ENCODE assay signal across 1 cellular context in genomic region chr16:56919099-56919800, GRCh38.
TF ChIP-seq lines count a peak whose summit lies in the region.

No MANE protein-coding gene starts in this region.

TF ChIP-seq in HepG2, 621 proteins besides CTCF, POLR2A, EP300 and RAD21 (continued from another document and continues in another):
- TF ChIP-seq ZNF609 (CRISPR knock-in tag; IDR thresholded peaks at IDR 0.05; ENCODE audit: borderline replicate concordance), result peak; percentile 88; the same call in 1 of the 2 replicates
- TF ChIP-seq, protein P1, sequence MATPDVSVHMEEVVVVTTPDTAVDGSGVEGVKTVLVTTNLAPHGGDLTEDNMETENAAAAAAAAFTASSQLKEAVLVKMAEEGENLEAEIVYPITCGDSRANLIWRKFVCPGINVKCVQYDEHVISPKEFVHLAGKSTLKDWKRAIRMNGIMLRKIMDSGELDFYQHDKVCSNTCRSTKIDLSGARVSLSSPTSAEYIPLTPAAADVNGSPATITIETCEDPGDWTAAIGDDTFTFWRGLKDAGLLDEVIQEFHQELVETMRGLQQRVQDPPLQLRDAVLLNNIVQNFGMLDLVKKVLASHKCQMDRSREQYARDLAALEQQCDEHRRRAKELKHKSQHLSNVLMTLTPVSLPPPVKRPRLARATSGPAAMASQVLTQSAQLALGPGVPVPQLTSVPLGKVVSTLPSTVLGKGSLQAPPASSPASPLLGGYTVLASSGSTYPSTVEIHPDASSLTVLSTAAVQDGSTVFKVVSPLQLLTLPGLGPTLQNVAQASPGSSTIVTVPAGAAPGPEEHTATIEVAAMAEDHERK (CRISPR knock-in tag; IDR thresholded peaks at IDR 0.05; ENCODE audit: low read depth), result no peak
- TF ChIP-seq, protein P2, sequence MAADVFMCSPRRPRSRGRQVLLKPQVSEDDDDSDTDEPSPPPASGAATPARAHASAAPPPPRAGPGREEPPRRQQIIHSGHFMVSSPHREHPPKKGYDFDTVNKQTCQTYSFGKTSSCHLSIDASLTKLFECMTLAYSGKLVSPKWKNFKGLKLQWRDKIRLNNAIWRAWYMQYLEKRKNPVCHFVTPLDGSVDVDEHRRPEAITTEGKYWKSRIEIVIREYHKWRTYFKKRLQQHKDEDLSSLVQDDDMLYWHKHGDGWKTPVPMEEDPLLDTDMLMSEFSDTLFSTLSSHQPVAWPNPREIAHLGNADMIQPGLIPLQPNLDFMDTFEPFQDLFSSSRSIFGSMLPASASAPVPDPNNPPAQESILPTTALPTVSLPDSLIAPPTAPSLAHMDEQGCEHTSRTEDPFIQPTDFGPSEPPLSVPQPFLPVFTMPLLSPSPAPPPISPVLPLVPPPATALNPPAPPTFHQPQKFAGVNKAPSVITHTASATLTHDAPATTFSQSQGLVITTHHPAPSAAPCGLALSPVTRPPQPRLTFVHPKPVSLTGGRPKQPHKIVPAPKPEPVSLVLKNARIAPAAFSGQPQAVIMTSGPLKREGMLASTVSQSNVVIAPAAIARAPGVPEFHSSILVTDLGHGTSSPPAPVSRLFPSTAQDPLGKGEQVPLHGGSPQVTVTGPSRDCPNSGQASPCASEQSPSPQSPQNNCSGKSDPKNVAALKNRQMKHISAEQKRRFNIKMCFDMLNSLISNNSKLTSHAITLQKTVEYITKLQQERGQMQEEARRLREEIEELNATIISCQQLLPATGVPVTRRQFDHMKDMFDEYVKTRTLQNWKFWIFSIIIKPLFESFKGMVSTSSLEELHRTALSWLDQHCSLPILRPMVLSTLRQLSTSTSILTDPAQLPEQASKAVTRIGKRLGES (CRISPR knock-in tag; IDR thresholded peaks at IDR 0.05; ENCODE audit: borderline replicate concordance), result no peak
- TF ChIP-seq MAFG (CRISPR knock-in tag; IDR thresholded peaks at IDR 0.05), result no peak
- no peak; the same call in none of the 2 replicates for TF ChIP-seq IRX3 (CRISPR knock-in tag; IDR thresholded peaks at IDR 0.05; ENCODE audit: borderline replicate concordance, low read depth)
- 0 out of 2 replicates have a peak, but pooled peaks have one; percentile 53 for TF ChIP-seq ZNF616 (CRISPR knock-in tag; IDR thresholded peaks at IDR 0.05; ENCODE audit: low read depth)
- peak; percentile 63 for TF ChIP-seq JARID2 (CRISPR knock-in tag; IDR thresholded peaks at IDR 0.05; ENCODE audit: insufficient replicate concordance)
- TF ChIP-seq PRMT3 (CRISPR knock-in tag; IDR thresholded peaks at IDR 0.05; ENCODE audit: borderline replicate concordance, low read depth), result 0 out of 2 replicates have a peak, but pooled peaks have one; percentile 30
- peak; percentile 66; the same call in 1 of the 2 replicates for TF ChIP-seq HOXD1 (CRISPR knock-in tag; IDR thresholded peaks at IDR 0.05)
- TF ChIP-seq RFXAP (CRISPR knock-in tag; IDR thresholded peaks at IDR 0.05; ENCODE audit: borderline replicate concordance), result peak; percentile 80; the same call in 1 of the 2 replicates
- TF ChIP-seq HIVEP1 (CRISPR knock-in tag; IDR thresholded peaks at IDR 0.05), result peak; percentile 69; the same call in 1 of the 2 replicates
- no peak for TF ChIP-seq CBX1 (IDR thresholded peaks at IDR 0.05; ENCODE audit: low read depth)
- TF ChIP-seq, protein P3, sequence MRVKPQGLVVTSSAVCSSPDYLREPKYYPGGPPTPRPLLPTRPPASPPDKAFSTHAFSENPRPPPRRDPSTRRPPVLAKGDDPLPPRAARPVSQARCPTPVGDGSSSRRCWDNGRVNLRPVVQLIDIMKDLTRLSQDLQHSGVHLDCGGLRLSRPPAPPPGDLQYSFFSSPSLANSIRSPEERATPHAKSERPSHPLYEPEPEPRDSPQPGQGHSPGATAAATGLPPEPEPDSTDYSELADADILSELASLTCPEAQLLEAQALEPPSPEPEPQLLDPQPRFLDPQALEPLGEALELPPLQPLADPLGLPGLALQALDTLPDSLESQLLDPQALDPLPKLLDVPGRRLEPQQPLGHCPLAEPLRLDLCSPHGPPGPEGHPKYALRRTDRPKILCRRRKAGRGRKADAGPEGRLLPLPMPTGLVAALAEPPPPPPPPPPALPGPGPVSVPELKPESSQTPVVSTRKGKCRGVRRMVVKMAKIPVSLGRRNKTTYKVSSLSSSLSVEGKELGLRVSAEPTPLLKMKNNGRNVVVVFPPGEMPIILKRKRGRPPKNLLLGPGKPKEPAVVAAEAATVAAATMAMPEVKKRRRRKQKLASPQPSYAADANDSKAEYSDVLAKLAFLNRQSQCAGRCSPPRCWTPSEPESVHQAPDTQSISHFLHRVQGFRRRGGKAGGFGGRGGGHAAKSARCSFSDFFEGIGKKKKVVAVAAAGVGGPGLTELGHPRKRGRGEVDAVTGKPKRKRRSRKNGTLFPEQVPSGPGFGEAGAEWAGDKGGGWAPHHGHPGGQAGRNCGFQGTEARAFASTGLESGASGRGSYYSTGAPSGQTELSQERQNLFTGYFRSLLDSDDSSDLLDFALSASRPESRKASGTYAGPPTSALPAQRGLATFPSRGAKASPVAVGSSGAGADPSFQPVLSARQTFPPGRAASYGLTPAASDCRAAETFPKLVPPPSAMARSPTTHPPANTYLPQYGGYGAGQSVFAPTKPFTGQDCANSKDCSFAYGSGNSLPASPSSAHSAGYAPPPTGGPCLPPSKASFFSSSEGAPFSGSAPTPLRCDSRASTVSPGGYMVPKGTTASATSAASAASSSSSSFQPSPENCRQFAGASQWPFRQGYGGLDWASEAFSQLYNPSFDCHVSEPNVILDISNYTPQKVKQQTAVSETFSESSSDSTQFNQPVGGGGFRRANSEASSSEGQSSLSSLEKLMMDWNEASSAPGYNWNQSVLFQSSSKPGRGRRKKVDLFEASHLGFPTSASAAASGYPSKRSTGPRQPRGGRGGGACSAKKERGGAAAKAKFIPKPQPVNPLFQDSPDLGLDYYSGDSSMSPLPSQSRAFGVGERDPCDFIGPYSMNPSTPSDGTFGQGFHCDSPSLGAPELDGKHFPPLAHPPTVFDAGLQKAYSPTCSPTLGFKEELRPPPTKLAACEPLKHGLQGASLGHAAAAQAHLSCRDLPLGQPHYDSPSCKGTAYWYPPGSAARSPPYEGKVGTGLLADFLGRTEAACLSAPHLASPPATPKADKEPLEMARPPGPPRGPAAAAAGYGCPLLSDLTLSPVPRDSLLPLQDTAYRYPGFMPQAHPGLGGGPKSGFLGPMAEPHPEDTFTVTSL (CRISPR knock-in tag; IDR thresholded peaks at IDR 0.05; ENCODE audit: borderline replicate concordance), result peak; percentile 92
- no peak for TF ChIP-seq PCBP2 (optimal IDR thresholded peaks at IDR 0.05; ENCODE audit: low read depth, low read length, poor library complexity, severe bottlenecking)
- TF ChIP-seq, protein P4, sequence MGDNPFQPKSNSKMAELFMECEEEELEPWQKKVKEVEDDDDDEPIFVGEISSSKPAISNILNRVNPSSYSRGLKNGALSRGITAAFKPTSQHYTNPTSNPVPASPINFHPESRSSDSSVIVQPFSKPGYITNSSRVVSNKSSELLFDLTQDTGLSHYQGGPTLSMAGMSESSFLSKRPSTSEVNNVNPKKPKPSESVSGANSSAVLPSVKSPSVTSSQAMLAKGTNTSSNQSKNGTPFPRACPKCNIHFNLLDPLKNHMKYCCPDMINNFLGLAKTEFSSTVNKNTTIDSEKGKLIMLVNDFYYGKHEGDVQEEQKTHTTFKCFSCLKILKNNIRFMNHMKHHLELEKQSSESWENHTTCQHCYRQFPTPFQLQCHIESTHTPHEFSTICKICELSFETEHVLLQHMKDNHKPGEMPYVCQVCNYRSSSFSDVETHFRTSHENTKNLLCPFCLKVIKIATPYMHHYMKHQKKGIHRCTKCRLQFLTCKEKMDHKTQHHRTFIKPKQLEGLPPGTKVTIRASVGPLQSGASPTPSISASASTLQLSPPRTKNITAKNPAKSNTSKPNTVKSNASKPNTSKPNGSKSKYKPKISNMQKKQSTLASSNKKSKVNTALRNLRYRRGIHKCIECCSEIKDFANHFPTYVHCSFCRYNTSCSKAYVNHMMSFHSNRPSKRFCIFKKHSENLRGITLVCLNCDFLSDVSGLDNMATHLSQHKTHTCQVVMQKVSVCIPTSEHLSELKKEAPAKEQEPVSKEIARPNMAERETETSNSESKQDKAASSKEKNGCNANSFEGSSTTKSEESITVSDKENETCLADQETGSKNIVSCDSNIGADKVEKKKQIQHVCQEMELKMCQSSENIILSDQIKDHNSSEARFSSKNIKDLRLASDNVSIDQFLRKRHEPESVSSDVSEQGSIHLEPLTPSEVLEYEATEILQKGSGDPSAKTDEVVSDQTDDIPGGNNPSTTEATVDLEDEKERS (CRISPR knock-in tag; IDR thresholded peaks at IDR 0.05), result 0 out of 2 replicates have a peak, but pooled peaks have one; percentile 60
- peak; percentile 77; the same call in 1 of the 2 replicates for TF ChIP-seq MYPOP (CRISPR knock-in tag; IDR thresholded peaks at IDR 0.05)
- TF ChIP-seq ZNF878 (CRISPR knock-in tag; IDR thresholded peaks at IDR 0.05), result peak; percentile 71; the same call in 1 of the 2 replicates
- 0 out of 2 replicates have a peak, but pooled peaks have one; percentile 43 for TF ChIP-seq EEA1 (CRISPR knock-in tag; IDR thresholded peaks at IDR 0.05; ENCODE audit: borderline replicate concordance)
- no peak for TF ChIP-seq ZNF775 (CRISPR knock-in tag; IDR thresholded peaks at IDR 0.05; ENCODE audit: borderline replicate concordance)
- TF ChIP-seq ZNF547 (CRISPR knock-in tag; IDR thresholded peaks at IDR 0.05), result no peak
- no peak for TF ChIP-seq KLF9 (CRISPR knock-in tag; IDR thresholded peaks at IDR 0.05; ENCODE audit: low read depth)
- no peak for TF ChIP-seq FIP1L1 (IDR thresholded peaks at IDR 0.05; ENCODE audit: borderline replicate concordance, insufficient read depth, low read depth, low read length)
- TF ChIP-seq ZEB1 (IDR thresholded peaks at IDR 0.05; ENCODE audit: insufficient replicate concordance, low read depth), result peak; percentile 97
- no peak for TF ChIP-seq SRSF1 (optimal IDR thresholded peaks at IDR 0.05; ENCODE audit: low read depth, low read length)
- TF ChIP-seq SMYD3 (CRISPR knock-in tag; IDR thresholded peaks at IDR 0.05), result peak; percentile 76
- TF ChIP-seq HMG20A (CRISPR knock-in tag; IDR thresholded peaks at IDR 0.05; ENCODE audit: borderline replicate concordance), result peak; percentile 83
- TF ChIP-seq IRF2 (CRISPR knock-in tag; IDR thresholded peaks at IDR 0.05), result peak; percentile 89
- no peak for TF ChIP-seq ZNF720 (CRISPR knock-in tag; IDR thresholded peaks at IDR 0.05)
- TF ChIP-seq, protein P5, sequence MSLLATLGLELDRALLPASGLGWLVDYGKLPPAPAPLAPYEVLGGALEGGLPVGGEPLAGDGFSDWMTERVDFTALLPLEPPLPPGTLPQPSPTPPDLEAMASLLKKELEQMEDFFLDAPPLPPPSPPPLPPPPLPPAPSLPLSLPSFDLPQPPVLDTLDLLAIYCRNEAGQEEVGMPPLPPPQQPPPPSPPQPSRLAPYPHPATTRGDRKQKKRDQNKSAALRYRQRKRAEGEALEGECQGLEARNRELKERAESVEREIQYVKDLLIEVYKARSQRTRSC (CRISPR knock-in tag; IDR thresholded peaks at IDR 0.05; ENCODE audit: low read depth), result 0 out of 2 replicates have a peak, but pooled peaks have one; percentile 76
- TF ChIP-seq ZNF746 (CRISPR knock-in tag; IDR thresholded peaks at IDR 0.05), result peak; percentile 85; the same call in 1 of the 2 replicates
- TF ChIP-seq SMARCE1 (IDR thresholded peaks at IDR 0.05; ENCODE audit: borderline replicate concordance), result no peak
- TF ChIP-seq, protein P6, sequence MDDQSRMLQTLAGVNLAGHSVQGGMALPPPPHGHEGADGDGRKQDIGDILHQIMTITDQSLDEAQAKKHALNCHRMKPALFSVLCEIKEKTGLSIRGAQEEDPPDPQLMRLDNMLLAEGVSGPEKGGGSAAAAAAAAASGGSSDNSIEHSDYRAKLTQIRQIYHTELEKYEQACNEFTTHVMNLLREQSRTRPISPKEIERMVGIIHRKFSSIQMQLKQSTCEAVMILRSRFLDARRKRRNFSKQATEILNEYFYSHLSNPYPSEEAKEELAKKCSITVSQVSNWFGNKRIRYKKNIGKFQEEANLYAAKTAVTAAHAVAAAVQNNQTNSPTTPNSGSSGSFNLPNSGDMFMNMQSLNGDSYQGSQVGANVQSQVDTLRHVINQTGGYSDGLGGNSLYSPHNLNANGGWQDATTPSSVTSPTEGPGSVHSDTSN (CRISPR knock-in tag; IDR thresholded peaks at IDR 0.05; ENCODE audit: borderline replicate concordance), result no peak
- peak; percentile 2; the same call in 1 of the 2 replicates for TF ChIP-seq SRF (IDR thresholded peaks at IDR 0.05; ENCODE audit: low read depth, low read length)
